ENCODE assay signal across 28 cellular contexts in the genomic region with DNA sequence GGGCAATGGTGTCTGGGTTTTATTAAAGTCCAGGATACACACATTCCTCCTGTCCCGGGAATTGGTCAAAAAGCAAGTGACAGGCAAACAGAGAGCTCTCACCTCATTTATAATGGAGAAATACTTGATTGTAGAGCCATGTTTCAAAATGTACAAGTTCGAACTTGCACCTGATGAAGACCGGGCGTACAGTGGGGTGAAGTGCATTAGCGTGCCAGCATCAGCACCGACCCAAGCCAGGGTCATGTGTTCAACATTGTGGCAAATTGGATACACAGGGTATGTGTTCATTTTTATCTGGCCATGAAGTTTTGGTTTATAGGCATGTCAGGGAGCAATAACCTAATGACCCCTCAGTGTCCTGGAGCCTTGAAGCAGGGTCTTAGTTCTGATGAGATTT.
"Had no signal": no experiment of that assay in that cellular context is flagged by ENCODE, and none has a peak within 500 bp of the region (broad histone marks: within the 10 kb centered on the region; RNA-seq: fewer than 3 reads in every experiment).

No MANE protein-coding gene starts in this region.

- ATAC-seq: stimulated activated effector memory CD8-positive, alpha-beta T cell treated with anti-CD3 and anti-CD28 coated beads, Interleukin-12 subunit alpha, Interleukin-12 subunit beta, amount 100 ng/mL, for 72 hours; stimulated activated memory B cell treated with anti-CD40 and anti-IgM and Interleukin-4, amounts not matched to agents 10 μg/mL and 1 μg/mL and 100 μg/mL, for 72 hours; stimulated activated naive B cell treated with anti-CD40 and anti-IgM and Interleukin-4, amounts not matched to agents 10 μg/mL and 1 μg/mL and 100 μg/mL, for 72 hours; stimulated activated naive CD8-positive, alpha-beta T cell treated with anti-CD3 and anti-CD28 coated beads, Interleukin-15, amount 100 ng/mL, for 72 hours; stimulated activated naive CD8-positive, alpha-beta T cell treated with anti-CD3 and anti-CD28 coated beads, Interleukin-15, Interleukin-2, amounts not matched to agents 100 U/mL and 50 U/mL, for 24 hours; upper lobe of right lung had no signal

- H3K4me3 Mint-ChIP-seq: stimulated activated effector memory CD8-positive, alpha-beta T cell treated with anti-CD3 and anti-CD28 coated beads, Interleukin-12 subunit alpha, Interleukin-12 subunit beta, amount 100 ng/mL, for 72 hours; stimulated activated memory B cell treated with anti-CD40 and anti-IgM and Interleukin-4, amounts not matched to agents 10 μg/mL and 1 μg/mL and 100 μg/mL, for 72 hours; stimulated activated naive B cell treated with anti-CD40 and anti-IgM and Interleukin-4, amounts not matched to agents 10 μg/mL and 1 μg/mL and 100 μg/mL, for 72 hours; stimulated activated naive CD8-positive, alpha-beta T cell treated with anti-CD3 and anti-CD28 coated beads, Interleukin-15, amount 100 ng/mL, for 72 hours; stimulated activated naive CD8-positive, alpha-beta T cell treated with anti-CD3 and anti-CD28 coated beads, Interleukin-15, Interleukin-2, amounts not matched to agents 100 ng/mL and 50 ng/mL, for 24 hours; type B pancreatic cell had no signal

- H3K27ac Mint-ChIP-seq: stimulated activated effector memory CD8-positive, alpha-beta T cell treated with anti-CD3 and anti-CD28 coated beads, Interleukin-12 subunit alpha, Interleukin-12 subunit beta, amount 100 ng/mL, for 72 hours; stimulated activated memory B cell treated with anti-CD40 and anti-IgM and Interleukin-4, amounts not matched to agents 10 μg/mL and 1 μg/mL and 100 μg/mL, for 72 hours; stimulated activated naive B cell treated with anti-CD40 and anti-IgM and Interleukin-4, amounts not matched to agents 10 μg/mL and 1 μg/mL and 100 μg/mL, for 72 hours; stimulated activated naive CD8-positive, alpha-beta T cell treated with anti-CD3 and anti-CD28 coated beads, Interleukin-15, amount 100 ng/mL, for 72 hours; stimulated activated naive CD8-positive, alpha-beta T cell treated with anti-CD3 and anti-CD28 coated beads, Interleukin-15, Interleukin-2, amounts not matched to agents 100 ng/mL and 50 ng/mL, for 24 hours; type B pancreatic cell had no signal

- DNase-seq: stimulated activated CD4-positive, alpha-beta T cell treated with anti-CD3 and anti-CD28 coated beads, Interleukin-2, amount 100 ng/mL, for 48 hours; stimulated activated CD4-positive, alpha-beta T cell treated with anti-CD3 and anti-CD28 coated beads, Interleukin-4, amount 100 ng/mL, for 1 hour; stimulated activated CD4-positive, alpha-beta T cell treated with anti-CD3 and anti-CD28 coated beads, Interleukin-4, amount 100 ng/mL, for 24 hours; stimulated activated CD4-positive, alpha-beta T cell treated with anti-CD3 and anti-CD28 coated beads, Interleukin-4, amount 100 ng/mL, for 4 hours; stimulated activated CD8-positive, alpha-beta memory T cell treated with anti-CD3 and anti-CD28 coated beads, Interleukin-4, amount 100 ng/mL, for 48 hours; stimulated activated naive B cell treated with anti-CD40 and anti-IgM and Interleukin-4, amounts not matched to agents 10 μg/mL and 1 μg/mL and 100 μg/mL, for 72 hours; stimulated activated naive CD4-positive, alpha-beta T cell; stimulated activated naive CD4-positive, alpha-beta T cell treated with Interleukin-2 at 50 U/mL for 16 hours; stimulated activated naive CD8-positive, alpha-beta T cell treated with anti-CD3 and anti-CD28 coated beads, Interleukin-15, amount 100 ng/mL, for 72 hours; stimulated activated naive CD8-positive, alpha-beta T cell treated with anti-CD3 and anti-CD28 coated beads, Interleukin-15, Interleukin-2, amounts not matched to agents 100 U/mL and 50 U/mL, for 24 hours; stomach; substantia nigra; testis; thyroid gland; tibial artery; transverse colon; trophoblast cell; upper lobe of left lung; upper lobe of right lung; uterus had no signal

- H3K36me3 Mint-ChIP-seq: stimulated activated effector memory CD8-positive, alpha-beta T cell treated with anti-CD3 and anti-CD28 coated beads, Interleukin-12 subunit alpha, Interleukin-12 subunit beta, amount 100 ng/mL, for 72 hours; stimulated activated memory B cell treated with anti-CD40 and anti-IgM and Interleukin-4, amounts not matched to agents 10 μg/mL and 1 μg/mL and 100 μg/mL, for 72 hours; stimulated activated naive B cell treated with anti-CD40 and anti-IgM and Interleukin-4, amounts not matched to agents 10 μg/mL and 1 μg/mL and 100 μg/mL, for 72 hours; type B pancreatic cell had no signal

- H3K4me3 ChIP-seq: stomach, suprapubic skin, testis, thoracic aorta, thyroid gland, tibial artery, tibial nerve, transverse colon, upper lobe of left lung, upper lobe of right lung, uterus, vagina had no signal

- H3K36me3 ChIP-seq: stomach, suprapubic skin, thoracic aorta, thyroid gland, tibial artery, tibial nerve, transverse colon, upper lobe of left lung, upper lobe of right lung, uterus, vagina had no signal

- H3K27ac ChIP-seq: stomach, suprapubic skin, testis, thoracic aorta, thyroid gland, tibial artery, tibial nerve, transverse colon, upper lobe of left lung, upper lobe of right lung, uterus, vagina had no signal

- H3K9me3 ChIP-seq: suprapubic skin, testis, thoracic aorta, thyroid gland, tibial artery, tibial nerve, transverse colon, upper lobe of left lung, upper lobe of right lung, uterus, vagina had no signal

- H3K4me1 ChIP-seq: suprapubic skin, testis, thyroid gland, tibial artery, tibial nerve, transverse colon, upper lobe of left lung, upper lobe of right lung, uterus, vagina had no signal

- H3K4me1 Mint-ChIP-seq: stimulated activated effector memory CD8-positive, alpha-beta T cell treated with anti-CD3 and anti-CD28 coated beads, Interleukin-12 subunit alpha, Interleukin-12 subunit beta, amount 100 ng/mL, for 72 hours; stimulated activated memory B cell treated with anti-CD40 and anti-IgM and Interleukin-4, amounts not matched to agents 10 μg/mL and 1 μg/mL and 100 μg/mL, for 72 hours; stimulated activated naive B cell treated with anti-CD40 and anti-IgM and Interleukin-4, amounts not matched to agents 10 μg/mL and 1 μg/mL and 100 μg/mL, for 72 hours; stimulated activated naive CD8-positive, alpha-beta T cell treated with anti-CD3 and anti-CD28 coated beads, Interleukin-15, amount 100 ng/mL, for 72 hours had no signal

- H3K27me3 Mint-ChIP-seq: stimulated activated memory B cell treated with anti-CD40 and anti-IgM and Interleukin-4, amounts not matched to agents 10 μg/mL and 1 μg/mL and 100 μg/mL, for 72 hours; stimulated activated naive B cell treated with anti-CD40 and anti-IgM and Interleukin-4, amounts not matched to agents 10 μg/mL and 1 μg/mL and 100 μg/mL, for 72 hours; stimulated activated naive CD8-positive, alpha-beta T cell treated with anti-CD3 and anti-CD28 coated beads, Interleukin-15, amount 100 ng/mL, for 72 hours; stimulated activated naive CD8-positive, alpha-beta T cell treated with anti-CD3 and anti-CD28 coated beads, Interleukin-15, Interleukin-2, amounts not matched to agents 100 ng/mL and 50 ng/mL, for 24 hours had no signal

- H3K9me3 Mint-ChIP-seq: stimulated activated naive B cell treated with anti-CD40 and anti-IgM and Interleukin-4, amounts not matched to agents 10 μg/mL and 1 μg/mL and 100 μg/mL, for 72 hours; stimulated activated naive CD8-positive, alpha-beta T cell treated with anti-CD3 and anti-CD28 coated beads, Interleukin-15, Interleukin-2, amounts not matched to agents 100 ng/mL and 50 ng/mL, for 24 hours had no signal

- H3K27me3 ChIP-seq: stomach, suprapubic skin, testis, thyroid gland, tibial artery, tibial nerve, transverse colon, upper lobe of left lung, upper lobe of right lung, uterus, vagina had no signal
